1 cellular context compared by ENCODE assay signal in the genomic region with DNA sequence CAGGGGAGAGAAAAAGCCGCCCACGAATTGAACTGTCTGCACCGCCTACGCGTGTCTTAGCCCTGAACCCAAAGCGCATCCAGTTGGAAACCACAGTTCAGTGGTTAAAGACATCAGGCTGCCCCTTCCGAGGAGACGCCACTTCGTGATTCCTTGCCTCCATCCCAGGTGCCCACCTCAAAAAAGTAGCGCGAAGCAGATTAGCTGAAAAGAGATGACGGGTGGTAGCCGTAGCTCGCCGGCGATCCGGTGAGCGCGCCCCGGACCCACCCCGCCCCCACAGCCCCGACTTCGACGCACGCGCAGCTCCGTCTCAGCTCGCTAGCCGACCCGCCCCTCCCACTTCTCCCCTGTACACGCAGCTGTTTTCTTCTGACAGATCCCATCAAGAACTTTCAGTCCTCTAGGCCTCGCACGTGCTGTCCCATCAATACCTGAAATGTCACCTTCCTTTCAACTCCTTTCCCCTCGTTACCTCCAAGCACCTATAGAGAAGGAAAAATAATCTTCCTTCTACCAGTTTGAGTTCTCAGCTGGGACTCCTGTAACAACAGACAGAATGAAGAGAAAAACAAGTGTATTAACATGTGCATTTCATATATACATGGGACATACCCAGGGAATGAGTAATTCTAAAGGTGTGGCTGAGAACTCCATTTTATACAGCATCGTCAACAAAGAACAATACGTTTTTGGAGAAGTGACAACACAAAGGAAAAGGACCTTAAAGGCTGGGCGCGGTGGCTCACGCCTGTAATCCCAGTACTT.
A peak's percentile ranks its signal among the peaks of the same experiment; 100 is the strongest.
TF ChIP-seq lines count a peak whose summit lies in the region.

No MANE protein-coding gene starts in this region.

TF ChIP-seq in PFSK-1, 5 proteins besides CTCF, POLR2A, EP300 and RAD21:
- TF ChIP-seq FOXP2 (optimal IDR thresholded peaks at IDR 0.05; ENCODE audit: borderline replicate concordance, extremely low read depth, extremely low read length, insufficient read depth) (no peak), TAF1 (IDR thresholded peaks at IDR 0.05; ENCODE audit: borderline replicate concordance, insufficient read depth, low read length) (no peak), SIN3A (IDR thresholded peaks at IDR 0.05; ENCODE audit: borderline replicate concordance, insufficient read depth, low read length) (peak; percentile 95; the same call in 1 of the 2 replicates), POLR2AphosphoS5 (IDR thresholded peaks at IDR 0.05; ENCODE audit: low read depth, low read length) (0 out of 2 replicates have a peak, but pooled peaks have one; percentile 49)
- TF ChIP-seq, protein P1, sequence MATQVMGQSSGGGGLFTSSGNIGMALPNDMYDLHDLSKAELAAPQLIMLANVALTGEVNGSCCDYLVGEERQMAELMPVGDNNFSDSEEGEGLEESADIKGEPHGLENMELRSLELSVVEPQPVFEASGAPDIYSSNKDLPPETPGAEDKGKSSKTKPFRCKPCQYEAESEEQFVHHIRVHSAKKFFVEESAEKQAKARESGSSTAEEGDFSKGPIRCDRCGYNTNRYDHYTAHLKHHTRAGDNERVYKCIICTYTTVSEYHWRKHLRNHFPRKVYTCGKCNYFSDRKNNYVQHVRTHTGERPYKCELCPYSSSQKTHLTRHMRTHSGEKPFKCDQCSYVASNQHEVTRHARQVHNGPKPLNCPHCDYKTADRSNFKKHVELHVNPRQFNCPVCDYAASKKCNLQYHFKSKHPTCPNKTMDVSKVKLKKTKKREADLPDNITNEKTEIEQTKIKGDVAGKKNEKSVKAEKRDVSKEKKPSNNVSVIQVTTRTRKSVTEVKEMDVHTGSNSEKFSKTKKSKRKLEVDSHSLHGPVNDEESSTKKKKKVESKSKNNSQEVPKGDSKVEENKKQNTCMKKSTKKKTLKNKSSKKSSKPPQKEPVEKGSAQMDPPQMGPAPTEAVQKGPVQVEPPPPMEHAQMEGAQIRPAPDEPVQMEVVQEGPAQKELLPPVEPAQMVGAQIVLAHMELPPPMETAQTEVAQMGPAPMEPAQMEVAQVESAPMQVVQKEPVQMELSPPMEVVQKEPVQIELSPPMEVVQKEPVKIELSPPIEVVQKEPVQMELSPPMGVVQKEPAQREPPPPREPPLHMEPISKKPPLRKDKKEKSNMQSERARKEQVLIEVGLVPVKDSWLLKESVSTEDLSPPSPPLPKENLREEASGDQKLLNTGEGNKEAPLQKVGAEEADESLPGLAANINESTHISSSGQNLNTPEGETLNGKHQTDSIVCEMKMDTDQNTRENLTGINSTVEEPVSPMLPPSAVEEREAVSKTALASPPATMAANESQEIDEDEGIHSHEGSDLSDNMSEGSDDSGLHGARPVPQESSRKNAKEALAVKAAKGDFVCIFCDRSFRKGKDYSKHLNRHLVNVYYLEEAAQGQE (IDR thresholded peaks at IDR 0.05; ENCODE audit: insufficient read depth in 1 of 2, low read depth in 2 of 2, low read length in 2 of 2): no peak
TF ChIP-seq in PFSK-1: peak in this region for 2.
